ENCODE assay signal across 1 cellular context in the genomic region with DNA sequence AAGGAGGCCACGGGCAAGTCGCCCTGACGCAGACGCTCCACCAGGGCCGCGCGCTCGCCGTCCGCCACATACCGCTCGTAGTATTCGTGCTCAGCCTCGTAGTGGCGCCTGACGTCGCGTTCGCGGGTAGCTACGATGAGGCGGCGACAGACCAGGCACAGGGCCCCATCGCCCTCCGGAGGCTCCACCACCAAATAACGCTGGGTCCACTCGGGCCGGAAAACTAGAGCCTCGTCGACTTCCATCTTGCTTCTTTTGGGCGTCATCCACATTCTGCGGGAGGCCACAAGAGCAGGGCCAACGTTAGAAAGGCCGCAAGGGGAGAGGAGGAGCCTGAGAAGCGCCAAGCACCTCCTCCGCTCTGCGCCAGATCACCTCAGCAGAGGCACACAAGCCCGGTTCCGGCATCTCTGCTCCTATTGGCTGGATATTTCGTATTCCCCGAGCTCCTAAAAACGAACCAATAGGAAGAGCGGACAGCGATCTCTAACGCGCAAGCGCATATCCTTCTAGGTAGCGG.
TF ChIP-seq lines count a peak whose summit lies in the region.

Gene EPM2AIP1 (minus strand): TSS at position 326 of the 520 bp plus-strand sequence. CDS start 54 bp downstream, at position 272.

TF ChIP-seq in HepG2, 621 proteins besides CTCF, POLR2A, EP300 and RAD21 (continued from another document and continues in another):
- TF ChIP-seq, protein P1, sequence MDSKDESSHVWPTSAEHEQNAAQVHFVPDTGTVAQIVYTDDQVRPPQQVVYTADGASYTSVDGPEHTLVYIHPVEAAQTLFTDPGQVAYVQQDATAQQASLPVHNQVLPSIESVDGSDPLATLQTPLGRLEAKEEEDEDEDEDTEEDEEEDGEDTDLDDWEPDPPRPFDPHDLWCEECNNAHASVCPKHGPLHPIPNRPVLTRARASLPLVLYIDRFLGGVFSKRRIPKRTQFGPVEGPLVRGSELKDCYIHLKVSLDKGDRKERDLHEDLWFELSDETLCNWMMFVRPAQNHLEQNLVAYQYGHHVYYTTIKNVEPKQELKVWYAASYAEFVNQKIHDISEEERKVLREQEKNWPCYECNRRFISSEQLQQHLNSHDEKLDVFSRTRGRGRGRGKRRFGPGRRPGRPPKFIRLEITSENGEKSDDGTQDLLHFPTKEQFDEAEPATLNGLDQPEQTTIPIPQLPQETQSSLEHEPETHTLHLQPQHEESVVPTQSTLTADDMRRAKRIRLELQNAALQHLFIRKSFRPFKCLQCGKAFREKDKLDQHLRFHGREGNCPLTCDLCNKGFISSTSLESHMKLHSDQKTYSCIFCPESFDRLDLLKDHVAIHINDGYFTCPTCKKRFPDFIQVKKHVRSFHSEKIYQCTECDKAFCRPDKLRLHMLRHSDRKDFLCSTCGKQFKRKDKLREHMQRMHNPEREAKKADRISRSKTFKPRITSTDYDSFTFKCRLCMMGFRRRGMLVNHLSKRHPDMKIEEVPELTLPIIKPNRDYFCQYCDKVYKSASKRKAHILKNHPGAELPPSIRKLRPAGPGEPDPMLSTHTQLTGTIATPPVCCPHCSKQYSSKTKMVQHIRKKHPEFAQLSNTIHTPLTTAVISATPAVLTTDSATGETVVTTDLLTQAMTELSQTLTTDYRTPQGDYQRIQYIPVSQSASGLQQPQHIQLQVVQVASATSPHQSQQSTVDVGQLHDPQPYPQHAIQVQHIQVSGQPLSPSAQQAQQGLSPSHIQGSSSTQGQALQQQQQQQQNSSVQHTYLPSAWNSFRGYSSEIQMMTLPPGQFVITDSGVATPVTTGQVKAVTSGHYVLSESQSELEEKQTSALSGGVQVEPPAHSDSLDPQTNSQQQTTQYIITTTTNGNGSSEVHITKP (CRISPR knock-in tag; IDR thresholded peaks at IDR 0.05; ENCODE audit: low read depth), result no peak
- TF ChIP-seq RBM22 (optimal IDR thresholded peaks at IDR 0.05; ENCODE audit: low read length) (no peak), KMT2B (CRISPR knock-in tag; IDR thresholded peaks at IDR 0.05) (no peak), DBP (CRISPR knock-in tag; IDR thresholded peaks at IDR 0.05; ENCODE audit: not compliant biosample characterization) (no peak), ZNF780A (CRISPR knock-in tag; IDR thresholded peaks at IDR 0.05) (no peak), CAMTA2 (CRISPR knock-in tag; IDR thresholded peaks at IDR 0.05; ENCODE audit: borderline replicate concordance) (no peak), ZNF83 (CRISPR knock-in tag; IDR thresholded peaks at IDR 0.05; ENCODE audit: borderline replicate concordance) (peak; percentile 57; the same call in 1 of the 2 replicates), RELA (CRISPR knock-in tag; IDR thresholded peaks at IDR 0.05) (no peak; the same call in 1 of the 2 replicates), FOXM1 (CRISPR knock-in tag; IDR thresholded peaks at IDR 0.05) (no peak), ZNF607 (CRISPR knock-in tag; IDR thresholded peaks at IDR 0.05; ENCODE audit: borderline replicate concordance) (peak; percentile 96), MEIS1 (CRISPR knock-in tag; IDR thresholded peaks at IDR 0.05; ENCODE audit: borderline replicate concordance) (no peak), ELF1 (CRISPR knock-in tag; IDR thresholded peaks at IDR 0.05) (no peak), HNRNPUL1 (IDR thresholded peaks at IDR 0.05; ENCODE audit: low read depth, low read length) (no peak), PITX1 (CRISPR knock-in tag; IDR thresholded peaks at IDR 0.05) (peak; percentile 49; the same call in 1 of the 2 replicates), FOXO4 (CRISPR knock-in tag; conservative IDR thresholded peaks at IDR 0.05) (no peak), BRD4 (CRISPR knock-in tag; IDR thresholded peaks at IDR 0.05) (peak; percentile 86), TGIF2 (CRISPR knock-in tag; IDR thresholded peaks at IDR 0.05) (peak; percentile 81; the same call in 1 of the 2 replicates), NR2F2 (IDR thresholded peaks at IDR 0.05; ENCODE audit: borderline replicate concordance, low read depth) (no peak), IKZF1 (IDR thresholded peaks at IDR 0.05) (no peak), HMG20B (CRISPR knock-in tag; conservative IDR thresholded peaks at IDR 0.05) (no peak), ZMYM4 (CRISPR knock-in tag; IDR thresholded peaks at IDR 0.05) (no peak; the same call in 1 of the 2 replicates), TOE1 (CRISPR knock-in tag; IDR thresholded peaks at IDR 0.05) (peak; percentile 43; the same call in 1 of the 2 replicates), ZNF180 (CRISPR knock-in tag; IDR thresholded peaks at IDR 0.05; ENCODE audit: borderline replicate concordance, low read depth) (no peak), SOX13 (IDR thresholded peaks at IDR 0.05) (no peak), SOX13 (CRISPR knock-in tag; conservative IDR thresholded peaks at IDR 0.05 in 1 of 2, IDR thresholded peaks at IDR 0.05 in 1 of 2) (peak in 1 of 2 experiments; percentile 11; a peak in 1 of 4 replicates), KDM6A (CRISPR knock-in tag; IDR thresholded peaks at IDR 0.05; ENCODE audit: low read depth) (no peak; the same call in 1 of the 2 replicates), FOXJ3 (CRISPR knock-in tag; IDR thresholded peaks at IDR 0.05; ENCODE audit: borderline replicate concordance) (peak; percentile 35; the same call in 1 of the 2 replicates), ZBTB40 (IDR thresholded peaks at IDR 0.05) (no peak), ZBTB40 (CRISPR knock-in tag; IDR thresholded peaks at IDR 0.05) (no peak; the same call in 1 of the 2 replicates), ZNF670 (CRISPR knock-in tag; IDR thresholded peaks at IDR 0.05; ENCODE audit: borderline replicate concordance) (no peak; the same call in 1 of the 2 replicates), ATF6 (CRISPR knock-in tag; conservative IDR thresholded peaks at IDR 0.05) (no peak), KMT2A (CRISPR knock-in tag; IDR thresholded peaks at IDR 0.05) (peak; percentile 85)
- TF ChIP-seq, protein P2, sequence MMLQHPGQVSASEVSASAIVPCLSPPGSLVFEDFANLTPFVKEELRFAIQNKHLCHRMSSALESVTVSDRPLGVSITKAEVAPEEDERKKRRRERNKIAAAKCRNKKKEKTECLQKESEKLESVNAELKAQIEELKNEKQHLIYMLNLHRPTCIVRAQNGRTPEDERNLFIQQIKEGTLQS (CRISPR knock-in tag; IDR thresholded peaks at IDR 0.05), result peak; percentile 50; the same call in 1 of the 2 replicates
- TF ChIP-seq, protein P3, sequence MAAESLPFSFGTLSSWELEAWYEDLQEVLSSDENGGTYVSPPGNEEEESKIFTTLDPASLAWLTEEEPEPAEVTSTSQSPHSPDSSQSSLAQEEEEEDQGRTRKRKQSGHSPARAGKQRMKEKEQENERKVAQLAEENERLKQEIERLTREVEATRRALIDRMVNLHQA (CRISPR knock-in tag; IDR thresholded peaks at IDR 0.05), result no peak
